ENCODE assay signal across 16 cellular contexts in genomic region chr3:23405081-23405480, GRCh38.
DNase-seq lines count a peak whose midpoint lies in the region; ATAC-seq and TF ChIP-seq lines count a peak whose summit lies in the region.
"Had no signal": no experiment of that assay in that cellular context is flagged by ENCODE, and none has a peak within 500 bp of the region (broad histone marks: within the 10 kb centered on the region; RNA-seq: fewer than 3 reads in every experiment).

No MANE protein-coding gene starts in this region.

- H3K9me3 Mint-ChIP-seq in nephron progenitor cell, result no peaks in the 10 kb centered on the region
- H3K9me3 Mint-ChIP-seq: dendritic cell treated with granulocyte-macrophage colony-stimulating factor and Interleukin-4, amounts not matched to agents 40 ng/mL and 50 ng/mL, for 4 days; stimulated activated effector memory CD8-positive, alpha-beta T cell treated with anti-CD3 and anti-CD28 coated beads, Interleukin-12 subunit alpha, Interleukin-12 subunit beta, amount 100 ng/mL, for 72 hours had no signal

- ATAC-seq in GM18907 (IDR thresholded peaks at IDR 0.05; ENCODE audit: unreplicated experiment) (peak; percentile 57), GM21737 (IDR thresholded peaks at IDR 0.05; ENCODE audit: unreplicated experiment) (peak; percentile 48), HG03565 (IDR thresholded peaks at IDR 0.05; ENCODE audit: unreplicated experiment) (peak; percentile 45)
- ATAC-seq: left lobe of liver; stimulated activated effector memory CD8-positive, alpha-beta T cell treated with anti-CD3 and anti-CD28 coated beads, Interleukin-12 subunit alpha, Interleukin-12 subunit beta, amount 100 ng/mL, for 72 hours had no signal

- no peak overlapping the region for H3K4me3 Mint-ChIP-seq in nephron progenitor cell
- H3K4me3 Mint-ChIP-seq: activated naive CD8-positive, alpha-beta T cell; dendritic cell treated with granulocyte-macrophage colony-stimulating factor and Interleukin-4, amounts not matched to agents 40 ng/mL and 50 ng/mL, for 4 days; stimulated activated effector memory CD8-positive, alpha-beta T cell treated with anti-CD3 and anti-CD28 coated beads, Interleukin-12 subunit alpha, Interleukin-12 subunit beta, amount 100 ng/mL, for 72 hours had no signal

- in situ Hi-C loops in ACHN (cut with HindIII; ENCODE audit: low pct_ligation_motif_present, low pct_unique_long_range_greater_than_20kb, low sequenced_read_pairs), result no loop called here

- no peaks in the 10 kb centered on the region for H3K27me3 Mint-ChIP-seq in nephron progenitor cell (ENCODE audit: low read depth, poor library complexity)
- H3K27me3 Mint-ChIP-seq: dendritic cell treated with granulocyte-macrophage colony-stimulating factor and Interleukin-4, amounts not matched to agents 40 ng/mL and 50 ng/mL, for 4 days had no signal

- peaks cover 25% of the 10 kb centered on the region for H3K4me1 Mint-ChIP-seq in nephron progenitor cell
- H3K4me1 Mint-ChIP-seq: stimulated activated effector memory CD8-positive, alpha-beta T cell treated with anti-CD3 and anti-CD28 coated beads, Interleukin-12 subunit alpha, Interleukin-12 subunit beta, amount 100 ng/mL, for 72 hours had no signal

- no peaks in the 10 kb centered on the region for H3K36me3 Mint-ChIP-seq in nephron progenitor cell (ENCODE audit: low read depth)
- H3K36me3 Mint-ChIP-seq: stimulated activated effector memory CD8-positive, alpha-beta T cell treated with anti-CD3 and anti-CD28 coated beads, Interleukin-12 subunit alpha, Interleukin-12 subunit beta, amount 100 ng/mL, for 72 hours had no signal

- H3K27ac Mint-ChIP-seq in nephron progenitor cell, result no peak overlapping the region
- H3K27ac Mint-ChIP-seq: activated naive CD8-positive, alpha-beta T cell; dendritic cell treated with granulocyte-macrophage colony-stimulating factor and Interleukin-4, amounts not matched to agents 40 ng/mL and 50 ng/mL, for 4 days; stimulated activated effector memory CD8-positive, alpha-beta T cell treated with anti-CD3 and anti-CD28 coated beads, Interleukin-12 subunit alpha, Interleukin-12 subunit beta, amount 100 ng/mL, for 72 hours had no signal

- DNase-seq in ACHN (peak; percentile 5), nephron progenitor cell (no peak), NCI-H69 (lab: John Stamatoyannopoulos, UW) (no peak), SKM-1 treated with dmso at 0.1 percent for 144 hours (lab: John Stamatoyannopoulos, UW; ENCODE audit: unreplicated experiment) (no peak)
- DNase-seq in stimulated activated CD8-positive, alpha-beta memory T cell treated with anti-CD3 and anti-CD28 coated beads, Interleukin-4, amount 100 ng/mL, for 48 hours, result no peak
- DNase-seq: DMS79 treated with DMSO at 0.1 percent for 48 hours, foreskin melanocyte, NCI-H524, occipital lobe had no signal

- TF ChIP-seq CTCF in nephron progenitor cell (IDR thresholded peaks at IDR 0.05), result no peak
